ENCODE assay signal across 20 cellular contexts in genomic region chr12:21539797-21540196, GRCh38. TPM values are rescaled to one million over a fixed set of nuclear protein-coding genes. Genes with fewer than 3 reads are reported as not detected.
DNase-seq lines count a peak whose midpoint lies in the region; ATAC-seq lines count a peak whose summit lies in the region.
"Had no signal": no experiment of that assay in that cellular context is flagged by ENCODE, and none has a peak within 500 bp of the region (broad histone marks: within the 10 kb centered on the region; RNA-seq: fewer than 3 reads in every experiment).

No MANE protein-coding gene starts in this region.

- ATAC-seq in activated naive CD4-positive, alpha-beta T cell treated with anti-CD3 and anti-CD28 coated beads, Interleukin-2, amount 50 U/mL, for 72 hours: peak; percentile 72 to 98
- peak; percentile 42 for ATAC-seq in HG03354 (IDR thresholded peaks at IDR 0.05; ENCODE audit: poor library complexity, severe bottlenecking, unreplicated experiment)
- peak; percentile 74 for ATAC-seq in stimulated activated naive CD8-positive, alpha-beta T cell treated with anti-CD3 and anti-CD28 coated beads, Interleukin-15, amount 100 ng/mL, for 72 hours

- peak overlapping the region in 1 of 2 donors; percentile 65 for H3K27ac Mint-ChIP-seq in activated naive CD4-positive, alpha-beta T cell treated with anti-CD3 and anti-CD28 coated beads, Interleukin-2, amount 50 U/mL, for 72 hours
- H3K27ac Mint-ChIP-seq in stimulated activated naive CD8-positive, alpha-beta T cell treated with anti-CD3 and anti-CD28 coated beads, Interleukin-15, amount 100 ng/mL, for 72 hours: no peak overlapping the region
- H3K27ac Mint-ChIP-seq: progenitor cell of endocrine pancreas had no signal

- DNase-seq in activated naive CD4-positive, alpha-beta T cell treated with anti-CD3 and anti-CD28 coated beads, Interleukin-2, amount 50 U/mL, for 72 hours (ENCODE audit: low spot score in 2 of 2): no peak
- DNase-seq in activated naive CD4-positive, alpha-beta T cell treated with anti-CD3 and anti-CD28 coated beads, Interleukin-2, amount 50 U/mL, for 16 hours: no peak
- peak; percentile 4 for DNase-seq in NCI-H748 treated with DMSO at 0.1 percent for 48 hours (lab: John Stamatoyannopoulos, UW)
- DNase-seq in stimulated activated naive CD8-positive, alpha-beta T cell treated with anti-CD3 and anti-CD28 coated beads, Interleukin-15, amount 100 ng/mL, for 72 hours: no peak
- DNase-seq in activated CD8-positive, alpha-beta memory T cell treated with anti-CD3 and anti-CD28 coated beads, Interleukin-2, amount 50 U/mL, for 48 hours: no peak
- DNase-seq in DMS114 treated with DMSO at 0.1 percent for 48 hours (lab: John Stamatoyannopoulos, UW; ENCODE audit: unreplicated experiment): no peak
- DNase-seq: activated CD4-positive, alpha-beta T cell treated with anti-CD3 and anti-CD28 coated beads, Interleukin-2, amount 10 ng/mL, durations not matched to agents 24 days and 14 days; activated gamma-delta T cell treated with Interleukin-2 at 50 U/mL for 16 hours; amygdala; cortex of kidney; GDM1; HCEC 1CT; Kasumi-1; NCI-H2171 treated with DMSO at 0.1 percent for 48 hours; NK-92 treated with Interleukin-12 subunit alpha and Interleukin-12 subunit beta, amount 100 ng/mL, for 24 hours; Peyer's patch had no signal

- H3K36me3 Mint-ChIP-seq in activated naive CD4-positive, alpha-beta T cell treated with anti-CD3 and anti-CD28 coated beads, Interleukin-2, amount 50 U/mL, for 72 hours: peaks cover 0 to 4% of the 10 kb centered on the region in 2 donors

- no peak overlapping the region for H3K4me3 Mint-ChIP-seq in stimulated activated naive CD8-positive, alpha-beta T cell treated with anti-CD3 and anti-CD28 coated beads, Interleukin-15, amount 100 ng/mL, for 72 hours
- H3K4me3 Mint-ChIP-seq: activated CD4-positive, alpha-beta T cell treated with anti-CD3 and anti-CD28 coated beads, Interleukin-2, amount 10 ng/mL, durations not matched to agents 24 days and 14 days had no signal

- H3K4me1 Mint-ChIP-seq in stimulated activated naive CD8-positive, alpha-beta T cell treated with anti-CD3 and anti-CD28 coated beads, Interleukin-15, amount 100 ng/mL, for 72 hours: no peaks in the 10 kb centered on the region

- peaks cover 7% of the 10 kb centered on the region for H3K27me3 Mint-ChIP-seq in stimulated activated naive CD8-positive, alpha-beta T cell treated with anti-CD3 and anti-CD28 coated beads, Interleukin-15, amount 100 ng/mL, for 72 hours

- H3K9me3 Mint-ChIP-seq in activated naive CD4-positive, alpha-beta T cell treated with anti-CD3 and anti-CD28 coated beads, Interleukin-2, amount 50 U/mL, for 72 hours: no peaks in the 10 kb centered on the region
- no peaks in the 10 kb centered on the region for H3K9me3 Mint-ChIP-seq in stimulated activated naive CD8-positive, alpha-beta T cell treated with anti-CD3 and anti-CD28 coated beads, Interleukin-15, amount 100 ng/mL, for 72 hours

RNA-seq across cellular contexts. Expression of gene SPX, which starts 13.7 kb away (rescaled TPM):
- total RNA-seq in activated naive CD4-positive, alpha-beta T cell treated with anti-CD3 and anti-CD28 coated beads, Interleukin-2, amount 50 U/mL, for 72 hours: under 1 TPM; 0.30 to 0.39 TPM
- total RNA-seq: lung microvascular endothelial cell, Peyer's patch, vagina had no signal

RNA-seq across cellular contexts. Expression of gene GOLT1B, which starts 38.2 kb away (rescaled TPM):
- total RNA-seq in activated naive CD4-positive, alpha-beta T cell treated with anti-CD3 and anti-CD28 coated beads, Interleukin-2, amount 50 U/mL, for 72 hours: 10 to 100 TPM; 29.4 to 63.0 TPM

RNA-seq across cellular contexts. Expression of gene RECQL, which starts 38.4 kb away (rescaled TPM):
- 100 to 1,000 TPM in 1 of 2 donors, 10 to 100 TPM in 1; 86.4 to 126 TPM for total RNA-seq in activated naive CD4-positive, alpha-beta T cell treated with anti-CD3 and anti-CD28 coated beads, Interleukin-2, amount 50 U/mL, for 72 hours
